ENCODE assay signal across 10 cellular contexts in genomic region chr18:10278265-10278664, GRCh38.
"Had no signal": no experiment of that assay in that cellular context is flagged by ENCODE, and none has a peak within 500 bp of the region (broad histone marks: within the 10 kb centered on the region; RNA-seq: fewer than 3 reads in every experiment).

No MANE protein-coding gene starts in this region.

- H3K9ac ChIP-seq: GM23248, KMS-11 had no signal

- DNase-seq: GM23248, GOT3, H7, IMR-90, Karpas-422, KBM-7 had no signal

- H3K27ac ChIP-seq: GM23248, KMS-11 had no signal

- H3K9me3 ChIP-seq: HAP-1 had no signal

- H2AFZ ChIP-seq: GM23248 had no signal

- H3K4me3 ChIP-seq: GM23248, HAP-1 had no signal

- H3K4me1 ChIP-seq: HAP-1 had no signal

- H3K4me2 ChIP-seq: KMS-11 had no signal

- ATAC-seq: HCT116 had no signal

- FAIRE-seq: HTR-8/SVneo had no signal

- H3K36me3 ChIP-seq: HAP-1 had no signal
